Comparison of ENCODE assay signal across 13 cellular contexts in genomic region chr7:114943530-114943929, GRCh38. TPM values are rescaled to one million over a fixed set of nuclear protein-coding genes. Genes with fewer than 3 reads are reported as not detected.
DNase-seq lines count a peak whose midpoint lies in the region; ATAC-seq and TF ChIP-seq lines count a peak whose summit lies in the region.
"Had no signal": no experiment of that assay in that cellular context is flagged by ENCODE, and none has a peak within 500 bp of the region (broad histone marks: within the 10 kb centered on the region; RNA-seq: fewer than 3 reads in every experiment).

No MANE protein-coding gene starts in this region.

- no peaks in the 10 kb centered on the region for H3K27me3 ChIP-seq in SJCRH30
- H3K27me3 ChIP-seq in SK-N-SH (ENCODE audit: insufficient read depth) = 0 out of 2 replicates have a peak, but pooled peaks cover 6% of the 10 kb centered on the region

- no peak for TF ChIP-seq EP300 in SK-N-SH (IDR thresholded peaks at IDR 0.05; ENCODE audit: borderline replicate concordance in 1 of 2, low read depth in 1 of 2, low read length in 1 of 2)

- H3K9ac ChIP-seq in SK-N-SH = no peak overlapping the region

- no peak for ATAC-seq in activated CD8-positive, alpha-beta T cell treated with anti-CD3 and anti-CD28 coated beads for 36 hours
- ATAC-seq in activated CD8-positive, alpha-beta T cell treated with anti-CD3 and anti-CD28 coated beads, Interleukin-2, amount 10 ng/mL, durations not matched to agents 7 days and 5 days = no peak
- ATAC-seq in left lobe of liver = peak; percentile 55
- ATAC-seq in stimulated activated effector memory CD8-positive, alpha-beta T cell treated with anti-CD3 and anti-CD28 coated beads, Interleukin-12 subunit alpha, Interleukin-12 subunit beta, amount 100 ng/mL, for 72 hours = no peak
- ATAC-seq in activated CD4-positive, CD25-positive, alpha-beta regulatory T cell treated with anti-CD3 and anti-CD28 coated beads, Interleukin-2, amount 50 U/mL, for 24 hours = no peak

- H2AFZ ChIP-seq in SK-N-SH (ENCODE audit: low read depth) = no peak overlapping the region

- peaks cover 74% of the 10 kb centered on the region for H3K4me1 Mint-ChIP-seq in activated CD8-positive, alpha-beta T cell treated with anti-CD3 and anti-CD28 coated beads for 36 hours (ENCODE audit: low read depth)
- H3K4me1 Mint-ChIP-seq in activated CD8-positive, alpha-beta T cell treated with anti-CD3 and anti-CD28 coated beads, Interleukin-2, amount 10 ng/mL, durations not matched to agents 7 days and 5 days (ENCODE audit: low read depth) = peaks cover 31% of the 10 kb centered on the region
- H3K4me1 Mint-ChIP-seq in stimulated activated effector memory CD8-positive, alpha-beta T cell treated with anti-CD3 and anti-CD28 coated beads, Interleukin-12 subunit alpha, Interleukin-12 subunit beta, amount 100 ng/mL, for 72 hours = peaks cover 78% of the 10 kb centered on the region

- 6% methylated on average over 1 of the region's 1 CpG for WGBS in SK-N-SH (ENCODE audit: low lambda C conversion rate)

- intact Hi-C loops in activated CD8-positive, alpha-beta T cell treated with anti-CD3 and anti-CD28 coated beads for 36 hours (cut with micrococcal nuclease) = no loop called here

- H3K79me2 ChIP-seq in SK-N-SH (ENCODE audit: insufficient read depth) = no peaks in the 10 kb centered on the region

- no peak overlapping the region for H3K4me3 Mint-ChIP-seq in activated CD8-positive, alpha-beta T cell treated with anti-CD3 and anti-CD28 coated beads for 36 hours
- no peak overlapping the region for H3K4me3 Mint-ChIP-seq in activated CD8-positive, alpha-beta T cell treated with anti-CD3 and anti-CD28 coated beads, Interleukin-2, amount 10 ng/mL, durations not matched to agents 7 days and 5 days
- no peak overlapping the region for H3K4me3 Mint-ChIP-seq in stimulated activated effector memory CD8-positive, alpha-beta T cell treated with anti-CD3 and anti-CD28 coated beads, Interleukin-12 subunit alpha, Interleukin-12 subunit beta, amount 100 ng/mL, for 72 hours

- TF ChIP-seq CTCF in activated CD8-positive, alpha-beta T cell treated with anti-CD3 and anti-CD28 coated beads for 36 hours (IDR thresholded peaks at IDR 0.05) = no peak
- no peak for TF ChIP-seq CTCF in SK-N-SH (IDR thresholded peaks at IDR 0.05)

- H3K4me1 ChIP-seq in SJCRH30 (peaks cover 14% of the 10 kb centered on the region), SK-N-SH (ENCODE audit: control insufficient read depth in 1 of 2, insufficient read depth in 2 of 2, low read depth in 1 of 2, low read length in 1 of 2) (no peaks in the 10 kb centered on the region)

- H3K4me2 ChIP-seq in SK-N-SH = no peak overlapping the region

- peaks cover 71% of the 10 kb centered on the region for H3K36me3 Mint-ChIP-seq in activated CD8-positive, alpha-beta T cell treated with anti-CD3 and anti-CD28 coated beads for 36 hours (ENCODE audit: low read depth)
- H3K36me3 Mint-ChIP-seq in activated CD8-positive, alpha-beta T cell treated with anti-CD3 and anti-CD28 coated beads, Interleukin-2, amount 10 ng/mL, durations not matched to agents 7 days and 5 days (ENCODE audit: low read depth) = peaks cover 78% of the 10 kb centered on the region
- H3K36me3 Mint-ChIP-seq in stimulated activated effector memory CD8-positive, alpha-beta T cell treated with anti-CD3 and anti-CD28 coated beads, Interleukin-12 subunit alpha, Interleukin-12 subunit beta, amount 100 ng/mL, for 72 hours = peaks cover 98% of the 10 kb centered on the region

- peak overlapping the region; percentile 8 for H3K27ac Mint-ChIP-seq in activated CD8-positive, alpha-beta T cell treated with anti-CD3 and anti-CD28 coated beads for 36 hours
- H3K27ac Mint-ChIP-seq in activated CD8-positive, alpha-beta T cell treated with anti-CD3 and anti-CD28 coated beads, Interleukin-2, amount 10 ng/mL, durations not matched to agents 7 days and 5 days = no peak overlapping the region
- peak overlapping the region; percentile 46 for H3K27ac Mint-ChIP-seq in stimulated activated effector memory CD8-positive, alpha-beta T cell treated with anti-CD3 and anti-CD28 coated beads, Interleukin-12 subunit alpha, Interleukin-12 subunit beta, amount 100 ng/mL, for 72 hours

- no peak for DNase-seq in activated CD8-positive, alpha-beta T cell treated with anti-CD3 and anti-CD28 coated beads for 36 hours
- DNase-seq in activated CD8-positive, alpha-beta T cell treated with anti-CD3 and anti-CD28 coated beads, Interleukin-2, amount 10 ng/mL, durations not matched to agents 7 days and 5 days = no peak
- DNase-seq in SJCRH30 (no peak), left lobe of liver (ENCODE audit: low spot score) (no peak), SK-N-SH (no peak)
- DNase-seq in stimulated activated effector memory CD8-positive, alpha-beta T cell treated with anti-CD3 and anti-CD28 coated beads, Interleukin-12 subunit alpha, Interleukin-12 subunit beta, amount 100 ng/mL, for 72 hours (ENCODE audit: low spot score in 2 of 2) = no peak
- no peak for DNase-seq in activated T-cell treated with anti-CD3 and anti-CD28 coated beads, Interleukin-2, amount 50 U/mL, for 1 hour
- DNase-seq: Calu3, NCI-H1417, NCI-H2029 treated with DMSO at 0.1 percent for 48 hours, NCI-H510A, NCI-H82 had no signal

- H3F3A ChIP-seq in SK-N-SH (replicated peaks; ENCODE audit: insufficient read depth) = no peaks in the 10 kb centered on the region

- CTCF ChIA-PET in activated CD8-positive, alpha-beta T cell treated with anti-CD3 and anti-CD28 coated beads for 36 hours (lab: Charles Lee) = no interaction called here
- CTCF ChIA-PET in activated CD8-positive, alpha-beta T cell treated with anti-CD3 and anti-CD28 coated beads, Interleukin-2, amount 10 ng/mL, durations not matched to agents 7 days and 5 days (lab: Charles Lee) = interaction anchor here (0.6 to 1.0 kb wide), 2 partner anchors 18 to 1861 kb away, joined by 3 read pairs; no protein-coding TSS in a partner anchor
- CTCF ChIA-PET in SK-N-SH (lab: Yijun Ruan, JAX) = no interaction called here

- H3K27me3 Mint-ChIP-seq in activated CD8-positive, alpha-beta T cell treated with anti-CD3 and anti-CD28 coated beads for 36 hours = no peaks in the 10 kb centered on the region
- no peaks in the 10 kb centered on the region for H3K27me3 Mint-ChIP-seq in activated CD8-positive, alpha-beta T cell treated with anti-CD3 and anti-CD28 coated beads, Interleukin-2, amount 10 ng/mL, durations not matched to agents 7 days and 5 days (ENCODE audit: low read depth)

- H3K27ac ChIP-seq in SJCRH30 (peak overlapping the region; percentile 86; the same call in 1 of the 2 replicates), SK-N-SH (ENCODE audit: low read depth in 2 of 2, low read length in 1 of 2) (peak overlapping the region in 1 of 2 experiments; percentile 70; a peak in 2 of 4 replicates)

- no peaks in the 10 kb centered on the region for H4K20me1 ChIP-seq in SK-N-SH (ENCODE audit: insufficient read depth)

- peaks cover 14% of the 10 kb centered on the region for H3K36me3 ChIP-seq in SJCRH30
- no peaks in the 10 kb centered on the region for H3K36me3 ChIP-seq in SK-N-SH (replicated peaks in 1 of 2; ENCODE audit: control insufficient read depth in 1 of 2, insufficient read depth in 2 of 2, low read length in 1 of 2)

- no peak overlapping the region for H3K4me3 ChIP-seq in SJCRH30
- H3K4me3 ChIP-seq in SK-N-SH (ENCODE audit: low read depth in 2 of 2, low read length in 1 of 2) = no peak overlapping the region

- TF ChIP-seq RAD21 in SK-N-SH (IDR thresholded peaks at IDR 0.05; ENCODE audit: low read length) = no peak

- H3K9me3 Mint-ChIP-seq in activated CD8-positive, alpha-beta T cell treated with anti-CD3 and anti-CD28 coated beads for 36 hours = no peaks in the 10 kb centered on the region
- no peaks in the 10 kb centered on the region for H3K9me3 Mint-ChIP-seq in activated CD8-positive, alpha-beta T cell treated with anti-CD3 and anti-CD28 coated beads, Interleukin-2, amount 10 ng/mL, durations not matched to agents 7 days and 5 days (ENCODE audit: insufficient read depth)
- no peaks in the 10 kb centered on the region for H3K9me3 Mint-ChIP-seq in stimulated activated effector memory CD8-positive, alpha-beta T cell treated with anti-CD3 and anti-CD28 coated beads, Interleukin-12 subunit alpha, Interleukin-12 subunit beta, amount 100 ng/mL, for 72 hours

- POLR2A ChIA-PET in activated CD8-positive, alpha-beta T cell treated with anti-CD3 and anti-CD28 coated beads for 36 hours (lab: Charles Lee) = interaction anchor here (0.7 kb wide), 1 partner anchor 15 kb away, joined by 3 read pairs; no protein-coding TSS in a partner anchor
- POLR2A ChIA-PET in activated CD8-positive, alpha-beta T cell treated with anti-CD3 and anti-CD28 coated beads, Interleukin-2, amount 10 ng/mL, durations not matched to agents 7 days and 5 days (lab: Charles Lee) = interaction anchor here (0.6 kb wide), 1 partner anchor 8 kb away, joined by 3 read pairs; no protein-coding TSS in a partner anchor
- POLR2A ChIA-PET in SK-N-SH (lab: Yijun Ruan, JAX) = no interaction called here

- no peaks in the 10 kb centered on the region for H3K9me2 ChIP-seq in SK-N-SH

- H3K9me3 ChIP-seq in SJCRH30 (replicated peaks) = no peaks in the 10 kb centered on the region
- no peaks in the 10 kb centered on the region for H3K9me3 ChIP-seq in SK-N-SH

TF ChIP-seq in SK-N-SH, 30 proteins besides CTCF, POLR2A, EP300 and RAD21 (continues in another document):
- TF ChIP-seq JUND (IDR thresholded peaks at IDR 0.05) (no peak), IRF3 (IDR thresholded peaks at IDR 0.05; ENCODE audit: low read depth, low read length) (no peak)

RNA-seq across cellular contexts. Expression of gene MDFIC, which starts 21.6 kb away (rescaled TPM):
- 10 to 100 TPM; 53.5 to 55.3 TPM for total RNA-seq in activated CD8-positive, alpha-beta T cell treated with anti-CD3 and anti-CD28 coated beads for 36 hours
- 10 to 100 TPM; 63.6 to 69.8 TPM for total RNA-seq in activated CD8-positive, alpha-beta T cell treated with anti-CD3 and anti-CD28 coated beads, Interleukin-2, amount 10 ng/mL, durations not matched to agents 7 days and 5 days
- total RNA-seq in SJCRH30 (2014; rRNA removed; shearing (Covaris generic)) = 64.9 and 72.3 TPM in 2 replicates
- total RNA-seq in left lobe of liver = 8.0 TPM
- 2.8 and 5.0 TPM in 2 replicates for polyA plus RNA-seq in SK-N-SH (2012; rRNA removed)
- 4.2 and 4.8 TPM in 2 replicates for polyA plus RNA-seq in SK-N-SH (2012; cell fraction: cytosol; rRNA removed)
- 0.79 and 1.9 TPM in 2 replicates for polyA plus RNA-seq in SK-N-SH (2012; cell fraction: nucleus; rRNA removed)
